In the genomic region with DNA sequence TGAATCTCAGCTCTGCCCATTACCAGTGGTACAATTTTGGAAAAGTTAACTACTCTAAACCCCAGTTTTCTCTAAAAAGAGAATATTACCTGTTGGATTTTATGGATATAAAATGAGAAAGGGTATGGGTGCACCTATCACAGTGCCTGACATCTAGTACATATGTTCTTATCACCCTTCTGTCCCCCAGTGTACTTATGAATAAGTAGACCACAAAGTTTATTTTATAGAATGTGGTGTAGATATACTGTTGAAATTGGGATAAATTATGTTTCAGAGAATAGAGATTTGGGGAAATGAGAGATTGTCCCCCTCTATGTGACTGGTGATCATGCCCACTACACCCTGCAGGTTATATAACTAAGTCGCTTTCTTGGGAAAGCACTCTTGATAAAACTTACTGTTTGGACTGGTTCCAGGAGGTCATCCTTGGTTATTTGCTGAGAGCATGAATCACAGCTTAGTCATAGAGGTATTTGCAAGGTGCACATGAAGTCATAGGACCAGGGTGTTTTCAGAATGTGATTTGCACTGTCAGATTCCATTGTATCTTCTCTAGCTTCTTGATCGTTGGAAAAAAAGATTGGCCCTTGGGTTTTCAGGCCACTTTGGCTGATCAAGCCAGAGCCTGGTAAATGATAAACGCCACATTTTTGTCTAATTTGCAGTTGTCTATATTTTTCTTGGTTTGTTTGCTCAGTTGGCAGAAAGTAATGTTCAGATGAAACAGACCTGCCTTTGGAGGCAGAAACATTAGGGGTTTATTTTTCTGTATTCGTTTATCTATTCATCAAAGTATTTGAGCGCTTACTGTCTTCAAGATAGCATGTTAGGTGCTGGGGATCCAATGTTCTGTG, we compare ENCODE assay signal across 12 cellular contexts. TPM values are rescaled to one million over a fixed set of nuclear protein-coding genes. Genes with fewer than 3 reads are reported as not detected.
A peak's percentile ranks its signal among the peaks of the same experiment; 100 is the strongest.
DNase-seq lines count a peak whose midpoint lies in the region; FAIRE-seq and TF ChIP-seq lines count a peak whose summit lies in the region.
"Had no signal": no experiment of that assay in that cellular context is flagged by ENCODE, and none has a peak within 500 bp of the region (broad histone marks: within the 10 kb centered on the region; RNA-seq: fewer than 3 reads in every experiment).

No MANE protein-coding gene starts in this region.

- CTCF ChIA-PET in SK-N-SH (lab: Yijun Ruan, JAX): interaction anchor here (1.4 to 3.3 kb wide), 3 partner anchors 9 to 25 kb away, joined by 4 to 16 read pairs (median 7); no protein-coding TSS in a partner anchor
- CTCF ChIA-PET in CD8-positive, alpha-beta memory T cell (lab: Charles Lee): interaction anchor here (1.2 to 1.7 kb wide), 2 partner anchors 9 to 81 kb away, joined by 3 to 4 read pairs; no protein-coding TSS in a partner anchor

- H3K27ac Mint-ChIP-seq in CD8-positive, alpha-beta memory T cell: no peak overlapping the region
- H3K27ac Mint-ChIP-seq: endodermal cell, memory B cell had no signal

- peaks cover 6 to 20% (median 11%) of the 10 kb centered on the region in 3 donors for H3K4me1 Mint-ChIP-seq in CD8-positive, alpha-beta memory T cell

- DNase-seq in SIG-M5 treated with dmso at 0.1 percent for 504 hours (lab: John Stamatoyannopoulos, UW; ENCODE audit: unreplicated experiment): peak; percentile 40
- no peak for DNase-seq in SIG-M5 (lab: John Stamatoyannopoulos, UW)
- DNase-seq in SK-N-SH: no peak
- peak; percentile 39 for DNase-seq in fibroblast of the aortic adventitia (ENCODE audit: low read depth)
- DNase-seq in small intestine: peak; percentile 97
- no peak for DNase-seq in CD8-positive, alpha-beta memory T cell
- DNase-seq in NCI-H2107 treated with DMSO at 0.1 percent for 48 hours (lab: John Stamatoyannopoulos, UW; ENCODE audit: unreplicated experiment): no peak
- no peak for DNase-seq in NCI-H128 (lab: John Stamatoyannopoulos, UW; ENCODE audit: unreplicated experiment)
- DNase-seq: endodermal cell, NCI-H1694 treated with DMSO at 0.1 percent for 48 hours had no signal

- H3K4me3 ChIP-seq in SK-N-SH (ENCODE audit: low read depth in 2 of 2, low read length in 1 of 2) (no peak overlapping the region), fibroblast of the aortic adventitia (ENCODE audit: low read depth, low read length) (no peak overlapping the region), small intestine (ENCODE audit: low read depth in 1 of 2, low read length in 2 of 2) (no peak overlapping the region)
- H3K4me3 ChIP-seq in CD8-positive, alpha-beta memory T cell (ENCODE audit: low read length): no peak overlapping the region
- H3K4me3 ChIP-seq: thoracic aorta had no signal

- H3K27me3 Mint-ChIP-seq in CD8-positive, alpha-beta memory T cell: peaks cover 2 to 3% of the 10 kb centered on the region in 2 donors
- H3K27me3 Mint-ChIP-seq: memory B cell had no signal

- no peak overlapping the region for H3K4me3 Mint-ChIP-seq in CD8-positive, alpha-beta memory T cell
- H3K4me3 Mint-ChIP-seq: endodermal cell, memory B cell had no signal

- peaks cover 28% of the 10 kb centered on the region for H4K20me1 ChIP-seq in SK-N-SH (ENCODE audit: insufficient read depth)

- no peaks in the 10 kb centered on the region; the same call in 1 of the 2 replicates for H3K79me2 ChIP-seq in SK-N-SH (ENCODE audit: insufficient read depth)

- H3K36me3 ChIP-seq in SK-N-SH (replicated peaks in 1 of 2; ENCODE audit: control insufficient read depth in 1 of 2, insufficient read depth in 2 of 2, low read length in 1 of 2): peaks cover 2 to 37% of the 10 kb centered on the region in 2 experiments
- H3K36me3 ChIP-seq in small intestine (ENCODE audit: control insufficient read depth in 2 of 2, insufficient read depth in 2 of 2, low read length in 2 of 2): peaks cover 0 to 4% of the 10 kb centered on the region in 2 donors
- no peaks in the 10 kb centered on the region for H3K36me3 ChIP-seq in CD8-positive, alpha-beta memory T cell (ENCODE audit: insufficient read depth, low read length)

- peaks cover 0 to 13% of the 10 kb centered on the region in 2 experiments; a peak in 1 of 4 replicates for H3K4me1 ChIP-seq in SK-N-SH (ENCODE audit: control insufficient read depth in 1 of 2, insufficient read depth in 2 of 2, low read depth in 1 of 2, low read length in 1 of 2)
- H3K4me1 ChIP-seq in small intestine (ENCODE audit: control insufficient read depth in 2 of 2, insufficient read depth in 1 of 2, low read depth in 1 of 2, low read length in 1 of 2): peaks cover 17 to 18% of the 10 kb centered on the region in 2 donors
- peaks cover 18% of the 10 kb centered on the region for H3K4me1 ChIP-seq in CD8-positive, alpha-beta memory T cell (ENCODE audit: insufficient read depth, low read length)

- WGBS in SK-N-SH (ENCODE audit: low lambda C conversion rate): 67% methylated on average over 5 of the region's 5 CpGs
- WGBS in small intestine, 3 donors: 40 to 69% (median 53%) methylated on average over 5 of the region's 5 CpGs

- no peak overlapping the region for H3K4me2 ChIP-seq in SK-N-SH

- peaks cover 5 to 34% (median 6%) of the 10 kb centered on the region in 3 donors for H3K36me3 Mint-ChIP-seq in CD8-positive, alpha-beta memory T cell

- no peak overlapping the region for H2AFZ ChIP-seq in SK-N-SH (ENCODE audit: low read depth)

- no peaks in the 10 kb centered on the region for H3K9me3 Mint-ChIP-seq in CD8-positive, alpha-beta memory T cell
- H3K9me3 Mint-ChIP-seq: endodermal cell, memory B cell had no signal

- TF ChIP-seq RAD21 in SK-N-SH (IDR thresholded peaks at IDR 0.05; ENCODE audit: low read length): no peak

- TF ChIP-seq CTCF in SK-N-SH (IDR thresholded peaks at IDR 0.05) (no peak), fibroblast of the aortic adventitia (IDR thresholded peaks at IDR 0.05; ENCODE audit: insufficient read depth, low read length) (no peak)

- TF ChIP-seq EP300 in SK-N-SH (IDR thresholded peaks at IDR 0.05; ENCODE audit: borderline replicate concordance in 1 of 2, low read depth in 1 of 2, low read length in 1 of 2): 0 out of 4 replicates have a peak, but pooled peaks of 1 of the 2 experiments have one; percentile 13

- peaks cover 6% of the 10 kb centered on the region for H3F3A ChIP-seq in SK-N-SH (replicated peaks; ENCODE audit: insufficient read depth)

- no peak overlapping the region for H3K9ac ChIP-seq in SK-N-SH

- POLR2A ChIA-PET in SK-N-SH (lab: Yijun Ruan, JAX): no interaction called here
- POLR2A ChIA-PET in CD8-positive, alpha-beta memory T cell (lab: Charles Lee): no interaction called here

- H3K27ac ChIP-seq in SK-N-SH (ENCODE audit: low read depth in 2 of 2, low read length in 1 of 2) (peak overlapping the region in 1 of 2 experiments; percentile 54; a peak in 2 of 4 replicates), small intestine (ENCODE audit: low read depth in 1 of 2, low read length in 1 of 2) (peak overlapping the region; percentile 39 to 50)
- no peak overlapping the region for H3K27ac ChIP-seq in CD8-positive, alpha-beta memory T cell (ENCODE audit: low read depth, low read length)

- H3K27me3 ChIP-seq in SK-N-SH (ENCODE audit: insufficient read depth): no peaks in the 10 kb centered on the region
- no peaks in the 10 kb centered on the region for H3K27me3 ChIP-seq in small intestine (ENCODE audit: control insufficient read depth in 2 of 2, insufficient read depth in 2 of 2, low read length in 2 of 2)
- H3K27me3 ChIP-seq in CD8-positive, alpha-beta memory T cell (ENCODE audit: insufficient read depth, low read length, poor library complexity, severe bottlenecking): no peaks in the 10 kb centered on the region

- H3K9me3 ChIP-seq in SK-N-SH (no peaks in the 10 kb centered on the region), small intestine (ENCODE audit: control insufficient read depth, low read depth) (no peaks in the 10 kb centered on the region)
- no peaks in the 10 kb centered on the region for H3K9me3 ChIP-seq in CD8-positive, alpha-beta memory T cell (ENCODE audit: low read length)
- H3K9me3 ChIP-seq: thoracic aorta had no signal

- no peaks in the 10 kb centered on the region for H3K9me2 ChIP-seq in SK-N-SH

- no peak for FAIRE-seq in small intestine (lab: Jason Lieb, UNC)

TF ChIP-seq in SK-N-SH, 30 proteins besides CTCF, POLR2A, EP300 and RAD21 (continues in another document):
- TF ChIP-seq SIN3A (IDR thresholded peaks at IDR 0.05; ENCODE audit: borderline replicate concordance, low read depth, low read length): no peak; the same call in 1 of the 2 replicates
- TF ChIP-seq JUND (IDR thresholded peaks at IDR 0.05): peak; percentile 86
- TF ChIP-seq POLR2AphosphoS5 (IDR thresholded peaks at IDR 0.05; ENCODE audit: low read depth, low read length): 0 out of 2 replicates have a peak, but pooled peaks have one; percentile 45
- no peak for TF ChIP-seq GATA2 (CRISPR knock-in tag; IDR thresholded peaks at IDR 0.05)
- TF ChIP-seq, protein P1, sequence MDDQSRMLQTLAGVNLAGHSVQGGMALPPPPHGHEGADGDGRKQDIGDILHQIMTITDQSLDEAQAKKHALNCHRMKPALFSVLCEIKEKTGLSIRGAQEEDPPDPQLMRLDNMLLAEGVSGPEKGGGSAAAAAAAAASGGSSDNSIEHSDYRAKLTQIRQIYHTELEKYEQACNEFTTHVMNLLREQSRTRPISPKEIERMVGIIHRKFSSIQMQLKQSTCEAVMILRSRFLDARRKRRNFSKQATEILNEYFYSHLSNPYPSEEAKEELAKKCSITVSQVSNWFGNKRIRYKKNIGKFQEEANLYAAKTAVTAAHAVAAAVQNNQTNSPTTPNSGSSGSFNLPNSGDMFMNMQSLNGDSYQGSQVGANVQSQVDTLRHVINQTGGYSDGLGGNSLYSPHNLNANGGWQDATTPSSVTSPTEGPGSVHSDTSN (IDR thresholded peaks at IDR 0.05): peak; percentile 63
- TF ChIP-seq TCF12 (IDR thresholded peaks at IDR 0.05): peak; percentile 71
- TF ChIP-seq GABPA (IDR thresholded peaks at IDR 0.05; ENCODE audit: low read depth): no peak
- TF ChIP-seq RXRA (IDR thresholded peaks at IDR 0.05; ENCODE audit: borderline replicate concordance, low read depth): peak; percentile 53; the same call in 1 of the 2 replicates
- no peak for TF ChIP-seq FOXM1 (IDR thresholded peaks at IDR 0.05; ENCODE audit: low read depth)

RNA-seq across cellular contexts. Expression of a gene that starts 21.3 kb away (rescaled TPM):
- 21.4 and 26.6 TPM in 2 replicates for polyA plus RNA-seq in SK-N-SH (2012; rRNA removed)
- 31.2 and 37.3 TPM in 2 replicates for polyA plus RNA-seq in SK-N-SH (2012; cell fraction: cytosol; rRNA removed)
- 36.5 and 43.6 TPM in 2 replicates for polyA plus RNA-seq in SK-N-SH (2012; cell fraction: nucleus; rRNA removed)
- total RNA-seq in fibroblast of the aortic adventitia (ENCODE audit: low replicate concordance): 17.9 and 69.6 TPM in 2 replicates
- 10 to 100 TPM; 34.9 to 64.0 (median 57.5) TPM for polyA plus RNA-seq in small intestine
- 1 to 10 TPM; 5.5 to 6.7 TPM for total RNA-seq in CD8-positive, alpha-beta memory T cell
- 6.8 TPM for polyA plus RNA-seq in CD8-positive, alpha-beta memory T cell

RNA-seq across cellular contexts. Expression of a gene that starts 34.1 kb away (rescaled TPM):
- 70.1 and 77.6 TPM in 2 replicates for polyA plus RNA-seq in SK-N-SH (2012; rRNA removed)
- 83.3 and 91.2 TPM in 2 replicates for polyA plus RNA-seq in SK-N-SH (2012; cell fraction: cytosol; rRNA removed)
- 46.4 and 50.2 TPM in 2 replicates for polyA plus RNA-seq in SK-N-SH (2012; cell fraction: nucleus; rRNA removed)
- 25.7 and 29.3 TPM in 2 replicates for total RNA-seq in fibroblast of the aortic adventitia (ENCODE audit: low replicate concordance)
- polyA plus RNA-seq in small intestine: 100 to 1,000 TPM in 1 of 3 donors, 10 to 100 TPM in 2; 41.1 to 113 (median 68.9) TPM
- 10 to 100 TPM; 83.5 to 84.5 TPM for total RNA-seq in CD8-positive, alpha-beta memory T cell
- 75.0 TPM for polyA plus RNA-seq in CD8-positive, alpha-beta memory T cell

Comparison
In these comparisons a context has a peak if more than half of its experiments do, and no peak if none do; other contexts are left out.
1. DNase-seq: peak in SIG-M5 treated with dmso at 0.1 percent for 504 hours (single experiment), fibroblast of the aortic adventitia (single experiment) and small intestine (single experiment); none in SIG-M5 (single experiment), SK-N-SH (single experiment), CD8-positive, alpha-beta memory T cell (0 of 5), NCI-H2107 treated with DMSO at 0.1 percent for 48 hours (single experiment) and NCI-H128 (single experiment).